Comparison of ENCODE assay signal across 8 cellular contexts in genomic region chr4:112705891-112706839, GRCh38.
A peak's percentile ranks its signal among the peaks of the same experiment; 100 is the strongest.
DNase-seq lines count a peak whose midpoint lies in the region; ATAC-seq and TF ChIP-seq lines count a peak whose summit lies in the region.
"Not testable (repeated sequence)": the region's sequence is repeated elsewhere in the genome, so short reads cannot be mapped to it uniquely, and the experiment has no call there.

No MANE protein-coding gene starts in this region.

- peak; percentile 2 for DNase-seq in DMS53 treated with DMSO at 0.1 percent for 48 hours (lab: John Stamatoyannopoulos, UW; ENCODE audit: unreplicated experiment)
- peak; percentile 20 for DNase-seq in Jurkat, Clone E6-1 (ENCODE audit: low read depth, low spot score)
- DNase-seq in ascending aorta (ENCODE audit: low spot score in 2 of 2); stomach: not testable (repeated sequence)
- peak; percentile 21 for DNase-seq in globus pallidus (ENCODE audit: low spot score)
- peak; percentile 5 for DNase-seq in myocyte (ENCODE audit: low read depth)

- not testable (repeated sequence) for H3K4me1 ChIP-seq in ascending aorta
- peaks cover 7 to 22% (median 16%) of the 10 kb centered on the region in 4 donors for H3K4me1 ChIP-seq in stomach

- intact Hi-C loops in ascending aorta (cut with DNase I); stomach (cut with DNase I; ENCODE audit: low total_unique reads): not testable (repeated sequence)

- not testable (repeated sequence) for H3K27me3 ChIP-seq in ascending aorta
- H3K27me3 ChIP-seq in stomach = peaks cover 0 to 58% (median 33%) of the 10 kb centered on the region in 3 donors

- WGBS in stomach, 5 donors = 0 to 2% (median 1%) methylated on average over 15 to 34 of the region's 74 CpGs

- ATAC-seq in GM21717 (IDR thresholded peaks at IDR 0.05; ENCODE audit: unreplicated experiment) (peak; percentile 47), SK-N-SH treated with all-trans-retinoic acid at 6 μM for 48 hours (peak; percentile 75)

- H3K9me3 ChIP-seq in ascending aorta, stomach: not testable (repeated sequence)

- not testable (repeated sequence) for TF ChIP-seq CTCF in ascending aorta (IDR thresholded peaks at IDR 0.05); stomach (IDR thresholded peaks at IDR 0.05)

- H3K27ac ChIP-seq in ascending aorta = not testable (repeated sequence)
- H3K27ac ChIP-seq in stomach = peak overlapping the region in 1 of 5 donors; percentile 67

- H3K4me3 ChIP-seq in Jurkat, Clone E6-1 (ENCODE audit: low read length) = peak overlapping the region; percentile 57
- H3K4me3 ChIP-seq in ascending aorta (peak overlapping the region; percentile 50 to 73), stomach (peak overlapping the region; percentile 53 to 65 (median 60))

- not testable (repeated sequence) for TF ChIP-seq POLR2A in stomach (IDR thresholded peaks at IDR 0.05)

- TF ChIP-seq EP300 in stomach (IDR thresholded peaks at IDR 0.05) = not testable (repeated sequence)

- H3K36me3 ChIP-seq in ascending aorta, stomach: not testable (repeated sequence)

TF ChIP-seq in SK-N-SH treated with all-trans-retinoic acid at 6 μM for 48 hours, 23 proteins besides CTCF, POLR2A, EP300 and RAD21:
- TF ChIP-seq ZNF70 (CRISPR knock-in tag; IDR thresholded peaks at IDR 0.05) = 0 out of 2 replicates have a peak, but pooled peaks have one; percentile 22
- TF ChIP-seq PATZ1 (CRISPR knock-in tag; IDR thresholded peaks at IDR 0.05; ENCODE audit: borderline replicate concordance) = peak; percentile 32; the same call in 1 of the 2 replicates
